ENCODE assay signal across 7 cellular contexts in genomic region chr19:58229255-58229639, GRCh38. TPM values are rescaled to one million over a fixed set of nuclear protein-coding genes. Genes with fewer than 3 reads are reported as not detected.
DNase-seq lines count a peak whose midpoint lies in the region; ATAC-seq and TF ChIP-seq lines count a peak whose summit lies in the region.

No MANE protein-coding gene starts in this region.

- H3K9me3 ChIP-seq in body of pancreas: peaks cover 0 to 36% (median 2%) of the 10 kb centered on the region in 3 donors

- H3K36me3 ChIP-seq in body of pancreas (replicated peaks in 1 of 2; ENCODE audit: insufficient read depth in 1 of 2, low read depth in 2 of 2): peaks cover 5 to 11% of the 10 kb centered on the region in 2 donors

- peak; percentile 12 for DNase-seq in GM12864 (ENCODE audit: low read depth)
- DNase-seq in NCI-H226: peak; percentile 24
- DNase-seq in body of pancreas: no peak
- peak; percentile 83 for DNase-seq in iPS-NIHi7 (ENCODE audit: extremely low spot score)
- DNase-seq in stimulated activated CD4-positive, alpha-beta T cell treated with anti-CD3 and anti-CD28 coated beads, Interleukin-1b, Interleukin-23, amount 100 ng/mL, for 48 hours: peak; percentile 27
- DNase-seq in cortex of kidney (lab: John Stamatoyannopoulos, UW): no peak
- no peak for DNase-seq in NCI-H2227 treated with DMSO at 0.1 percent for 48 hours (lab: John Stamatoyannopoulos, UW)

- no peak for ATAC-seq in body of pancreas

- no peak for TF ChIP-seq POLR2A in body of pancreas (IDR thresholded peaks at IDR 0.05)

- H3K4me1 ChIP-seq in body of pancreas: peaks cover 14% of the 10 kb centered on the region

- intact Hi-C loops in body of pancreas (cut with DNase I): no loop called here

- peak overlapping the region in 2 of 4 donors; percentile 60 to 79 for H3K27ac ChIP-seq in body of pancreas

- TF ChIP-seq CTCF in GM12864 (IDR thresholded peaks at IDR 0.05; ENCODE audit: low read depth, low read length, missing control alignments) (peak; percentile 57), body of pancreas (IDR thresholded peaks at IDR 0.05) (no peak)

- H3K27me3 ChIP-seq in body of pancreas: no peaks in the 10 kb centered on the region

- H3K4me3 ChIP-seq in GM12864 (ENCODE audit: low read depth, low read length): peak overlapping the region; percentile 87
- peak overlapping the region; percentile 37 to 93 for H3K4me3 ChIP-seq in body of pancreas

- 15 to 20% methylated on average over 12 of the region's 13 CpGs for WGBS in body of pancreas, 2 donors

RNA-seq across cellular contexts. Expression of gene ZNF544, which starts 0.5 kb away (rescaled TPM):
- total RNA-seq in body of pancreas: 10 to 100 TPM in 1 of 2 donors, 1 to 10 TPM in 1; 9.9 to 17.1 TPM

RNA-seq across cellular contexts. Expression of gene ZNF274, which starts 46.4 kb away (rescaled TPM):
- 10 to 100 TPM; 15.6 to 31.6 TPM for total RNA-seq in body of pancreas

RNA-seq across cellular contexts. Expression of gene ZNF8, which starts 49.5 kb away (rescaled TPM):
- total RNA-seq in body of pancreas: 1 to 10 TPM; 3.6 to 4.6 TPM

Comparison
In these comparisons a context has a peak if more than half of its experiments do, and no peak if none do; other contexts are left out.
1. DNase-seq: peak in GM12864 (single experiment), NCI-H226 (single experiment), iPS-NIHi7 (single experiment) and stimulated activated CD4-positive, alpha-beta T cell treated with anti-CD3 and anti-CD28 coated beads, Interleukin-1b, Interleukin-23, amount 100 ng/mL, for 48 hours (single experiment); none in body of pancreas (0 of 4), cortex of kidney (single experiment) and NCI-H2227 treated with DMSO at 0.1 percent for 48 hours (single experiment).